Comparison of ENCODE assay signal across 21 cellular contexts in the genomic region with DNA sequence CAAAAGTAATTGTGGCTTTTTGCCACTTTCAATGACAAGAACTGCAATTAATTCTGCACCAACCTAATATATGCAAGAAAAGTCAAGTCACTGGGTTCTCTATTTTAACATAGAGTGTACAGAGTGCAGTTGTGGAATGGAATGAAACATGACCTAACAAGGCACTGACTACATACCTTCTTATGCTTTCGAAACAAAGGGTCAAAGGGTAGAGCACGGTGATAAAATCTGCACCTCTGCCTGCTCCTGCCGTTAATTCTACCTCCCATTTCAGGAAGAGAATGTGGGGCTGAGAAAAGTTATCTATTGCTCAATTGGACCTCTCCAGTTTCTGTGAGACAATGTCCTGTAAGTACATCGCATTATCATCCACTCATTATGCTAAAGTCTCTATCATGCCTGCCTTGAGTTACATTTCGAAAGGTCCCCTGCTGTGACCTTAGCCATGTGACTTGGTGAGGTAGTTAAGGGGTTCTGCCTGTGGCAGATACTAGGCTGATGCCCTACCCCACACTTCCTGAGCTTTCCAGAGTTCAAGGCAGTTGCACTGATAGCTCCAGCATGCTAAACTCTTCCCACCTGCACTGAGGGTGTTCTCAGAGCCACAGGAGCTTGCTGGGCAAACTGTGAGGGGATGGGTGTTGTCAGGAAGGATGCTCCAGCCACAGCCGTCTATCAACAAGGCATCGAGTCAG.
"Had no signal": no experiment of that assay in that cellular context is flagged by ENCODE, and none has a peak within 500 bp of the region (broad histone marks: within the 10 kb centered on the region; RNA-seq: fewer than 3 reads in every experiment).

No MANE protein-coding gene starts in this region.

- ATAC-seq: left ventricle myocardium superior; naive thymus-derived CD4-positive, alpha-beta T cell; psoas muscle; right cardiac atrium; stimulated activated naive CD8-positive, alpha-beta T cell treated with anti-CD3 and anti-CD28 coated beads, Interleukin-15, amount 100 ng/mL, for 72 hours had no signal

- H3K36me3 ChIP-seq: colonic mucosa, neural progenitor cell, suprapubic skin, upper lobe of left lung had no signal

- FAIRE-seq: frontal cortex had no signal

- H3K4me1 Mint-ChIP-seq: activated naive CD8-positive, alpha-beta T cell treated with anti-CD3 and anti-CD28 coated beads for 36 hours; memory B cell; naive thymus-derived CD4-positive, alpha-beta T cell; neural progenitor cell; stimulated activated naive CD8-positive, alpha-beta T cell treated with anti-CD3 and anti-CD28 coated beads, Interleukin-15, amount 100 ng/mL, for 72 hours had no signal

- H3K4me2 ChIP-seq: neural progenitor cell, smooth muscle cell had no signal

- H3K9me3 ChIP-seq: colonic mucosa, psoas muscle, suprapubic skin, upper lobe of left lung had no signal

- H3K27me3 Mint-ChIP-seq: activated naive CD8-positive, alpha-beta T cell treated with anti-CD3 and anti-CD28 coated beads for 36 hours; stimulated activated naive CD8-positive, alpha-beta T cell treated with anti-CD3 and anti-CD28 coated beads, Interleukin-15, amount 100 ng/mL, for 72 hours had no signal

- H3K9ac ChIP-seq: neural progenitor cell had no signal

- DNase-seq: activated CD4-positive, alpha-beta T cell treated with anti-CD3 and anti-CD28 coated beads, Interleukin-2, amount 50 U/mL, for 1 hour; activated CD4-positive, CD25-positive, alpha-beta regulatory T cell treated with anti-CD3 and anti-CD28 coated beads, Interleukin-2, amount 50 U/mL, for 72 hours; activated CD8-positive, alpha-beta memory T cell treated with anti-CD3 and anti-CD28 coated beads for 24 hours; activated naive CD8-positive, alpha-beta T cell treated with anti-CD3 and anti-CD28 coated beads for 36 hours; amniotic stem cell; caudate nucleus; colonic mucosa; left ventricle myocardium superior; naive thymus-derived CD4-positive, alpha-beta T cell; psoas muscle; right cardiac atrium; stimulated activated CD4-positive, alpha-beta T cell treated with anti-CD3 and anti-CD28 coated beads, Interleukin-4, amount 100 ng/mL, for 1 hour; stimulated activated naive CD8-positive, alpha-beta T cell treated with anti-CD3 and anti-CD28 coated beads, Interleukin-15, amount 100 ng/mL, for 72 hours; upper lobe of left lung had no signal

- H2AFZ ChIP-seq: neural progenitor cell had no signal

- H3K36me3 Mint-ChIP-seq: activated naive CD8-positive, alpha-beta T cell treated with anti-CD3 and anti-CD28 coated beads for 36 hours; memory B cell; naive thymus-derived CD4-positive, alpha-beta T cell; neural progenitor cell had no signal

- H3K4me3 ChIP-seq: colonic mucosa, neural progenitor cell, psoas muscle, smooth muscle cell, suprapubic skin, upper lobe of left lung had no signal

- H3K27me3 ChIP-seq: colonic mucosa, neural progenitor cell, suprapubic skin, upper lobe of left lung had no signal

- H3K4me1 ChIP-seq: colonic mucosa, neural progenitor cell, upper lobe of left lung had no signal

- H3K4me3 Mint-ChIP-seq: activated naive CD8-positive, alpha-beta T cell treated with anti-CD3 and anti-CD28 coated beads for 36 hours; activated T-helper 1 cell treated with anti-CD3 and anti-CD28 coated beads, Interleukin-12 subunit alpha, Interleukin-12 subunit beta, Interleukin-2, Interleukin-4 antibody, amounts not matched to agents 30 ng/mL and 10 ng/mL and 1 ng/mL, durations not matched to agents 14 hours and 24 hours and 36 hours; memory B cell; naive thymus-derived CD4-positive, alpha-beta T cell; neural progenitor cell; stimulated activated naive CD8-positive, alpha-beta T cell treated with anti-CD3 and anti-CD28 coated beads, Interleukin-15, amount 100 ng/mL, for 72 hours; T-helper 1 cell treated with Interleukin-12 subunit alpha and Interleukin-12 subunit beta and Interleukin-4 antibody, amounts not matched to agents 30 μg/mL and 1 μg/mL, for 36 hours had no signal

- H3K27ac ChIP-seq: colonic mucosa, neural progenitor cell, psoas muscle, suprapubic skin, upper lobe of left lung had no signal

- H3K9me3 Mint-ChIP-seq: activated naive CD8-positive, alpha-beta T cell treated with anti-CD3 and anti-CD28 coated beads for 36 hours; activated T-helper 1 cell treated with anti-CD3 and anti-CD28 coated beads, Interleukin-12 subunit alpha, Interleukin-12 subunit beta, Interleukin-2, Interleukin-4 antibody, amounts not matched to agents 30 ng/mL and 10 ng/mL and 1 ng/mL, durations not matched to agents 14 hours and 24 hours and 36 hours; memory B cell; naive thymus-derived CD4-positive, alpha-beta T cell; neural progenitor cell; stimulated activated naive CD8-positive, alpha-beta T cell treated with anti-CD3 and anti-CD28 coated beads, Interleukin-15, amount 100 ng/mL, for 72 hours; T-helper 1 cell treated with Interleukin-12 subunit alpha and Interleukin-12 subunit beta and Interleukin-4 antibody, amounts not matched to agents 30 μg/mL and 1 μg/mL, for 36 hours had no signal
